ENCODE assay signal across 25 cellular contexts in genomic region chr12:20711846-20712245, GRCh38.
"Had no signal": no experiment of that assay in that cellular context is flagged by ENCODE, and none has a peak within 500 bp of the region (broad histone marks: within the 10 kb centered on the region; RNA-seq: fewer than 3 reads in every experiment).

No MANE protein-coding gene starts in this region.

- H3K27ac ChIP-seq: epithelial cell of prostate had no signal

- DNase-seq: activated CD4-positive, alpha-beta memory T cell treated with anti-CD3 and anti-CD28 coated beads, Interleukin-2, amount 10 ng/mL, durations not matched to agents 7 days and 5 days; activated CD4-positive, alpha-beta T cell treated with anti-CD3 and anti-CD28 coated beads for 1 hour; activated CD4-positive, alpha-beta T cell treated with anti-CD3 and anti-CD28 coated beads for 4 hours; activated CD4-positive, alpha-beta T cell treated with anti-CD3 and anti-CD28 coated beads, Interleukin-2, amount 10 ng/mL, durations not matched to agents 7 days and 5 days; activated CD4-positive, alpha-beta T cell treated with anti-CD3 and anti-CD28 coated beads, Interleukin-2, amount 50 U/mL, for 4 hours; activated CD8-positive, alpha-beta memory T cell treated with anti-CD3 and anti-CD28 coated beads, Interleukin-2, amount 50 U/mL, for 48 hours; activated gamma-delta T cell treated with Interleukin-2 at 50 U/mL for 16 hours; activated naive CD4-positive, alpha-beta T cell treated with anti-CD3 and anti-CD28 coated beads, Interleukin-2, amount 50 U/mL, for 16 hours; activated naive CD4-positive, alpha-beta T cell treated with Interleukin-2 at 50 U/mL for 16 hours; activated T-cell treated with anti-CD3 and anti-CD28 coated beads for 4 hours; activated T-cell treated with anti-CD3 and anti-CD28 coated beads, Interleukin-2, amount 50 U/mL, for 24 hours; activated T-cell treated with anti-CD3 and anti-CD28 coated beads, Interleukin-2, amount 50 U/mL, for 72 hours; amniotic stem cell; anterior cingulate cortex; caudate nucleus; cortex of kidney; dermis blood vessel endothelial cell; effector CD4-positive, alpha-beta T cell; effector memory CD8-positive, alpha-beta T cell; foreskin fibroblast; head of caudate nucleus; T-helper 1 cell; T-helper 17 cell; T1000 had no signal
